In the genomic region with DNA sequence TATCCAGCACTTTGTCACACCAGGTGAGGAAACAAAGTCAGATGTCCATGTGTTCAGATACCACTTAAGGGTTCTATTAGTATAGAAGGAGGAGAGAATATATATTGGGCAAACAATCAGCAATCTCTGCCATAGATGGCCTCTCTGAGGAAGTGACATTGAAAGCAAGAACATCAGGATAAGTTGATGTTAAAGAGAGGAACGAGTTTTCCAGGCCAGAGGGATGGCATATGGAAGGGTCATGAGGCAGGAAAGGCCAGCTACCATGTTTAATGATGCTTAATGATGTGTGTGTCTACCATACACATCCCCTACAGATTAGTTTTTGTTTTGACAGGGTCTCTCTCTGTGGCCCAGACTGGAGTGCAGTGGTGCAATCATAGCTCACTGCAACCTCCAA, we compare ENCODE assay signal across 29 cellular contexts.
DNase-seq lines count a peak whose midpoint lies in the region; ATAC-seq and TF ChIP-seq lines count a peak whose summit lies in the region.
"Had no signal": no experiment of that assay in that cellular context is flagged by ENCODE, and none has a peak within 500 bp of the region (broad histone marks: within the 10 kb centered on the region; RNA-seq: fewer than 3 reads in every experiment).

No MANE protein-coding gene starts in this region.

- peak overlapping the region; percentile 49 for H3K27ac ChIP-seq in smooth muscle cell (ENCODE audit: low read depth)
- H3K27ac ChIP-seq: gastrocnemius medialis, sigmoid colon, SJSA1 had no signal

- peaks cover 84% of the 10 kb centered on the region for H3K36me3 Mint-ChIP-seq in activated T-cell treated with anti-CD3 and anti-CD28 coated beads, Interleukin-2, amount 50 U/mL, for 24 hours (ENCODE audit: low read depth)
- peaks cover 15% of the 10 kb centered on the region for H3K36me3 Mint-ChIP-seq in activated T-cell treated with anti-CD3 and anti-CD28 coated beads, Interleukin-2, amount 50 U/mL, for 4 hours (ENCODE audit: insufficient read depth)
- H3K36me3 Mint-ChIP-seq in activated naive CD8-positive, alpha-beta T cell treated with anti-CD3 and anti-CD28 coated beads, Interleukin-2, amount 50 U/mL, for 24 hours (ENCODE audit: low read depth), result peaks cover 60% of the 10 kb centered on the region
- no peaks in the 10 kb centered on the region for H3K36me3 Mint-ChIP-seq in chondrocyte (ENCODE audit: low read depth)
- H3K36me3 Mint-ChIP-seq: brain, type B pancreatic cell had no signal

- TF ChIP-seq CTCF in smooth muscle cell (IDR thresholded peaks at IDR 0.05; ENCODE audit: borderline replicate concordance, insufficient read depth, poor library complexity, severe bottlenecking) (no peak), chondrocyte (IDR thresholded peaks at IDR 0.05) (no peak)

- 59% methylated on average over 1 of the region's 1 CpG for WGBS in smooth muscle cell (ENCODE audit: low lambda C conversion rate)

- in situ Hi-C loops in GM18951 (cut with MboI; ENCODE audit: low sequenced_read_pairs, unreplicated experiment), result no loop called here

- H4K20me1 ChIP-seq in smooth muscle cell (ENCODE audit: low read depth), result peaks cover 9% of the 10 kb centered on the region

- H2AFZ ChIP-seq in smooth muscle cell (ENCODE audit: low read depth), result no peak overlapping the region

- no peak overlapping the region for H3K4me2 ChIP-seq in smooth muscle cell

- peak overlapping the region; percentile 18 for H3K27ac Mint-ChIP-seq in activated T-cell treated with anti-CD3 and anti-CD28 coated beads, Interleukin-2, amount 50 U/mL, for 24 hours
- peak overlapping the region; percentile 31 for H3K27ac Mint-ChIP-seq in activated naive CD8-positive, alpha-beta T cell treated with anti-CD3 and anti-CD28 coated beads, Interleukin-2, amount 50 U/mL, for 24 hours
- H3K27ac Mint-ChIP-seq in chondrocyte (ENCODE audit: unreplicated experiment), result no peak overlapping the region
- H3K27ac Mint-ChIP-seq: activated naive CD4-positive, alpha-beta T cell treated with anti-CD3 and anti-CD28 coated beads for 36 hours; brain; nephron; type B pancreatic cell had no signal

- H3K79me2 ChIP-seq in smooth muscle cell (ENCODE audit: low read depth), result peaks cover 33% of the 10 kb centered on the region

- peaks cover 4% of the 10 kb centered on the region for H3F3A ChIP-seq in smooth muscle cell (ENCODE audit: low read depth)

- no peak for ATAC-seq in activated T-cell treated with anti-CD3 and anti-CD28 coated beads, Interleukin-2, amount 50 U/mL, for 4 hours
- no peak for ATAC-seq in activated naive CD8-positive, alpha-beta T cell treated with anti-CD3 and anti-CD28 coated beads, Interleukin-2, amount 50 U/mL, for 24 hours
- ATAC-seq in GM19351 (IDR thresholded peaks at IDR 0.05; ENCODE audit: unreplicated experiment), result no peak
- no peak for ATAC-seq in Right ventricle myocardium inferior
- ATAC-seq: activated T-cell treated with anti-CD3 and anti-CD28 coated beads, Interleukin-2, amount 50 U/mL, for 72 hours; gastrocnemius medialis; K562; mucosa of descending colon had no signal

- no peaks in the 10 kb centered on the region for H3K27me3 Mint-ChIP-seq in activated T-cell treated with anti-CD3 and anti-CD28 coated beads, Interleukin-2, amount 50 U/mL, for 24 hours
- no peaks in the 10 kb centered on the region for H3K27me3 Mint-ChIP-seq in activated T-cell treated with anti-CD3 and anti-CD28 coated beads, Interleukin-2, amount 50 U/mL, for 4 hours (ENCODE audit: low read depth)
- no peaks in the 10 kb centered on the region for H3K27me3 Mint-ChIP-seq in activated naive CD8-positive, alpha-beta T cell treated with anti-CD3 and anti-CD28 coated beads, Interleukin-2, amount 50 U/mL, for 24 hours
- peaks cover 10% of the 10 kb centered on the region for H3K27me3 Mint-ChIP-seq in chondrocyte (ENCODE audit: low read depth)

- intact Hi-C loops in Right ventricle myocardium inferior (cut with DNase I), result no loop called here

- no peaks in the 10 kb centered on the region for H3K36me3 ChIP-seq in smooth muscle cell (ENCODE audit: low read depth)
- H3K36me3 ChIP-seq: gastrocnemius medialis, sigmoid colon, SJSA1 had no signal

- no peaks in the 10 kb centered on the region for H3K4me1 ChIP-seq in smooth muscle cell (ENCODE audit: low read depth)
- H3K4me1 ChIP-seq: gastrocnemius medialis had no signal

- DNase-seq in activated T-cell treated with anti-CD3 and anti-CD28 coated beads, Interleukin-2, amount 50 U/mL, for 24 hours, result no peak
- DNase-seq in activated T-cell treated with anti-CD3 and anti-CD28 coated beads, Interleukin-2, amount 50 U/mL, for 4 hours, result no peak
- DNase-seq in activated naive CD8-positive, alpha-beta T cell treated with anti-CD3 and anti-CD28 coated beads, Interleukin-2, amount 50 U/mL, for 24 hours, result no peak
- DNase-seq in smooth muscle cell (lab: John Stamatoyannopoulos, UW; ENCODE audit: unreplicated experiment) (no peak), Right ventricle myocardium inferior (ENCODE audit: missing footprints) (no peak), chondrocyte (ENCODE audit: low spot score) (no peak)
- DNase-seq: activated naive CD4-positive, alpha-beta T cell treated with anti-CD3 and anti-CD28 coated beads for 36 hours; activated T-cell treated with anti-CD3 and anti-CD28 coated beads, Interleukin-2, amount 50 U/mL, for 72 hours; amniotic stem cell; DMS53; gastrocnemius medialis; GOT3; kidney glomerular epithelial cell; mucosa of descending colon; NCI-H1092 treated with DMSO at 0.1 percent for 48 hours; NCI-H1930; NCI-H2171 treated with DMSO at 0.1 percent for 48 hours; NCI-H510A; sigmoid colon; stimulated activated CD4-positive, alpha-beta T cell treated with anti-CD3 and anti-CD28 coated beads, Interleukin-4, amount 100 ng/mL, for 1 hour; substantia nigra had no signal

- H3K9me3 Mint-ChIP-seq in activated T-cell treated with anti-CD3 and anti-CD28 coated beads, Interleukin-2, amount 50 U/mL, for 24 hours, result no peaks in the 10 kb centered on the region
- no peaks in the 10 kb centered on the region for H3K9me3 Mint-ChIP-seq in activated T-cell treated with anti-CD3 and anti-CD28 coated beads, Interleukin-2, amount 50 U/mL, for 4 hours
- no peaks in the 10 kb centered on the region for H3K9me3 Mint-ChIP-seq in activated naive CD8-positive, alpha-beta T cell treated with anti-CD3 and anti-CD28 coated beads, Interleukin-2, amount 50 U/mL, for 24 hours
- no peaks in the 10 kb centered on the region for H3K9me3 Mint-ChIP-seq in chondrocyte (ENCODE audit: low read depth)
- H3K9me3 Mint-ChIP-seq: activated naive CD4-positive, alpha-beta T cell treated with anti-CD3 and anti-CD28 coated beads for 36 hours; activated T-cell treated with anti-CD3 and anti-CD28 coated beads, Interleukin-2, amount 50 U/mL, for 72 hours; brain; nephron; type B pancreatic cell had no signal

- H3K4me1 Mint-ChIP-seq in activated T-cell treated with anti-CD3 and anti-CD28 coated beads, Interleukin-2, amount 50 U/mL, for 24 hours (ENCODE audit: low read depth), result peaks cover 61% of the 10 kb centered on the region
- peaks cover 43% of the 10 kb centered on the region for H3K4me1 Mint-ChIP-seq in activated T-cell treated with anti-CD3 and anti-CD28 coated beads, Interleukin-2, amount 50 U/mL, for 4 hours (ENCODE audit: low read depth)
- peaks cover 41% of the 10 kb centered on the region for H3K4me1 Mint-ChIP-seq in activated naive CD8-positive, alpha-beta T cell treated with anti-CD3 and anti-CD28 coated beads, Interleukin-2, amount 50 U/mL, for 24 hours
- peaks cover 7% of the 10 kb centered on the region for H3K4me1 Mint-ChIP-seq in chondrocyte (ENCODE audit: low read depth)

- no peak overlapping the region for H3K4me3 ChIP-seq in smooth muscle cell
- H3K4me3 ChIP-seq: gastrocnemius medialis, K562, lung, mucosa of descending colon, sigmoid colon, SJSA1 had no signal

- no peak overlapping the region for H3K9ac ChIP-seq in smooth muscle cell (ENCODE audit: low read depth)

- TF ChIP-seq POLR2A in GM18951 (IDR thresholded peaks at IDR 0.05; ENCODE audit: extremely low read depth, insufficient read depth, insufficient read length), result peak; percentile 11

- H3K4me3 Mint-ChIP-seq in activated T-cell treated with anti-CD3 and anti-CD28 coated beads, Interleukin-2, amount 50 U/mL, for 24 hours, result no peak overlapping the region
- H3K4me3 Mint-ChIP-seq in activated T-cell treated with anti-CD3 and anti-CD28 coated beads, Interleukin-2, amount 50 U/mL, for 4 hours, result no peak overlapping the region
- H3K4me3 Mint-ChIP-seq in activated naive CD8-positive, alpha-beta T cell treated with anti-CD3 and anti-CD28 coated beads, Interleukin-2, amount 50 U/mL, for 24 hours, result no peak overlapping the region
- no peak overlapping the region for H3K4me3 Mint-ChIP-seq in chondrocyte (ENCODE audit: unreplicated experiment)
- H3K4me3 Mint-ChIP-seq: activated naive CD4-positive, alpha-beta T cell treated with anti-CD3 and anti-CD28 coated beads for 36 hours; brain; nephron; type B pancreatic cell had no signal

- no peaks in the 10 kb centered on the region for H3K9me3 ChIP-seq in smooth muscle cell (replicated peaks; ENCODE audit: low read depth)
- H3K9me3 ChIP-seq: gastrocnemius medialis, mucosa of descending colon, sigmoid colon, SJSA1 had no signal

- no peaks in the 10 kb centered on the region for H3K27me3 ChIP-seq in smooth muscle cell (ENCODE audit: low read depth)
- H3K27me3 ChIP-seq: gastrocnemius medialis, sigmoid colon, SJSA1 had no signal
